In the genomic region with DNA sequence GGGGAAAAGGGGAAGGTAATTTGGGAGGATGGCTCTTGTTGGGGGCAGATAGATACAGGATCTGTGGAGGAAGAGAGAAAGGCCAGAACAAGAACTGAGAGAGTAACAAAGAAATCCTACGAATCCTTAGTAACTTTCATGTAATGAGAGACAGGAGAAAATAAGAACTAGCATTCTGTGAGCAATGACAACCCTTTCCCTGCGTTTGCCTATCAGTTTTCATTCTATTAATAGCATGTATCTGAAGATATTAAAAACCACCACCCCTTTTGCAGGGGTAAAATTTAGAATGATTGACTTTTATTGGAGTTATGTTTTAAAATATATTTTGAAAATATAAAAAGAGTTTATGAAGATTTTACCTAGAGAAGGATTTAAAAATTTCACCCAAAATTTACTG, we compare ENCODE assay signal across 17 cellular contexts.
DNase-seq lines count a peak whose midpoint lies in the region; ATAC-seq, FAIRE-seq and TF ChIP-seq lines count a peak whose summit lies in the region.
"Had no signal": no experiment of that assay in that cellular context is flagged by ENCODE, and none has a peak within 500 bp of the region (broad histone marks: within the 10 kb centered on the region; RNA-seq: fewer than 3 reads in every experiment).

No MANE protein-coding gene starts in this region.

- H3K4me3 ChIP-seq in psoas muscle: peak overlapping the region; percentile 15
- no peak overlapping the region for H3K4me3 ChIP-seq in small intestine (ENCODE audit: low read depth in 1 of 2, low read length in 2 of 2)
- H3K4me3 ChIP-seq: A549, GM12878, HAP-1 had no signal

- intact Hi-C loops in psoas muscle (cut with DNase I): no loop called here

- H3K9me3 ChIP-seq in psoas muscle (no peaks in the 10 kb centered on the region), small intestine (ENCODE audit: control insufficient read depth, low read depth) (no peaks in the 10 kb centered on the region)
- H3K9me3 ChIP-seq: BE2C, HAP-1 had no signal

- H3K36me3 Mint-ChIP-seq in glutamatergic neuron (ENCODE audit: unreplicated experiment): peaks cover 7% of the 10 kb centered on the region

- H3K4me1 Mint-ChIP-seq in glutamatergic neuron (ENCODE audit: low read depth, unreplicated experiment): peaks cover 8% of the 10 kb centered on the region

- H3K27me3 ChIP-seq in psoas muscle (ENCODE audit: insufficient read depth in 3 of 3, low read length in 2 of 3): no peaks in the 10 kb centered on the region
- no peaks in the 10 kb centered on the region for H3K27me3 ChIP-seq in small intestine (ENCODE audit: control insufficient read depth in 2 of 2, insufficient read depth in 2 of 2, low read length in 2 of 2)
- H3K27me3 ChIP-seq: BE2C had no signal

- TF ChIP-seq CTCF in glutamatergic neuron (IDR thresholded peaks at IDR 0.05; ENCODE audit: partially characterized antibody, unreplicated experiment) (no peak), psoas muscle (IDR thresholded peaks at IDR 0.05) (no peak)

- H3K9me3 Mint-ChIP-seq in glutamatergic neuron (ENCODE audit: unreplicated experiment): peaks cover 6% of the 10 kb centered on the region

- H3K27me3 Mint-ChIP-seq in glutamatergic neuron (ENCODE audit: unreplicated experiment): peaks cover 5% of the 10 kb centered on the region
- H3K27me3 Mint-ChIP-seq: CD4-positive, alpha-beta memory T cell had no signal

- no peak for DNase-seq in GM18507 (ENCODE audit: extremely low spot score, insufficient read length, low read depth)
- peak; percentile 26 for DNase-seq in OCI-M1 (lab: John Stamatoyannopoulos, UW)
- no peak for DNase-seq in glutamatergic neuron
- no peak for DNase-seq in psoas muscle
- DNase-seq in NCI-H82 (lab: John Stamatoyannopoulos, UW): no peak
- DNase-seq in small intestine: no peak
- DNase-seq in hypothalamus (lab: John Stamatoyannopoulos, UW): no peak
- DNase-seq: BE2C; CD4-positive, alpha-beta memory T cell; DMS79 had no signal

- H3K36me3 ChIP-seq in psoas muscle (ENCODE audit: insufficient read depth in 1 of 2, low read depth in 1 of 2) (no peaks in the 10 kb centered on the region), small intestine (ENCODE audit: control insufficient read depth in 2 of 2, insufficient read depth in 2 of 2, low read length in 2 of 2) (no peaks in the 10 kb centered on the region)
- H3K36me3 ChIP-seq: BE2C, HAP-1 had no signal

- H3K27ac Mint-ChIP-seq in glutamatergic neuron (ENCODE audit: unreplicated experiment): peak overlapping the region; percentile 7

- ATAC-seq in psoas muscle: peak in 1 of 4 donors; percentile 66
- ATAC-seq: A549, GM12878, HepG2 had no signal

- FAIRE-seq in GM18507 (lab: Jason Lieb, UNC): peak; percentile 46
- no peak for FAIRE-seq in small intestine (lab: Jason Lieb, UNC)
- FAIRE-seq: A549, GM12878, H1, HepG2, HTR-8/SVneo had no signal

- H3K27ac ChIP-seq in psoas muscle (peak overlapping the region; percentile 2), small intestine (ENCODE audit: low read depth in 1 of 2, low read length in 1 of 2) (no peak overlapping the region)
- H3K27ac ChIP-seq: A549, C4-2B had no signal

- peaks cover 29% of the 10 kb centered on the region for H3K4me1 ChIP-seq in psoas muscle
- no peaks in the 10 kb centered on the region for H3K4me1 ChIP-seq in small intestine (ENCODE audit: control insufficient read depth in 2 of 2, insufficient read depth in 1 of 2, low read depth in 1 of 2, low read length in 1 of 2)
- H3K4me1 ChIP-seq: A549, BE2C, HAP-1 had no signal

- no peak overlapping the region for H3K4me3 Mint-ChIP-seq in glutamatergic neuron (ENCODE audit: unreplicated experiment)
- H3K4me3 Mint-ChIP-seq: CD4-positive, alpha-beta memory T cell had no signal

- WGBS in psoas muscle, 3 donors: 10 to 29% (median 26%) methylated on average over 2 of the region's 2 CpGs
- 61 to 84% (median 66%) methylated on average over 2 of the region's 2 CpGs for WGBS in small intestine, 3 donors
